In genomic region chr21:33731447-33731846, GRCh38 we compare ENCODE assay signal across 23 cellular contexts.
"Had no signal": no experiment of that assay in that cellular context is flagged by ENCODE, and none has a peak within 500 bp of the region (broad histone marks: within the 10 kb centered on the region; RNA-seq: fewer than 3 reads in every experiment).

No MANE protein-coding gene starts in this region.

- H3K27me3 ChIP-seq: adrenal gland, body of pancreas, spleen, upper lobe of right lung had no signal

- ATAC-seq: activated CD8-positive, alpha-beta T cell treated with anti-CD3 and anti-CD28 coated beads, Interleukin-2, amount 10 ng/mL, durations not matched to agents 7 days and 5 days; activated naive CD4-positive, alpha-beta T cell treated with anti-CD3 and anti-CD28 coated beads, Interleukin-2, amount 50 U/mL, for 72 hours; activated T-cell treated with anti-CD3 and anti-CD28 coated beads, Interleukin-2, amount 50 U/mL, for 4 hours; body of pancreas; left colon; lower lobe of right lung; SK-N-SH treated with all-trans-retinoic acid at 6 μM for 48 hours; stimulated activated naive B cell treated with anti-CD40 and anti-IgM and Interleukin-4, amounts not matched to agents 10 μg/mL and 1 μg/mL and 100 μg/mL, for 72 hours; T-cell; upper lobe of right lung had no signal

- H3K4me3 ChIP-seq: adrenal gland, body of pancreas, coronary artery, lower lobe of right lung, spleen, upper lobe of right lung had no signal

- H3K36me3 Mint-ChIP-seq: activated naive CD4-positive, alpha-beta T cell treated with anti-CD3 and anti-CD28 coated beads, Interleukin-2, amount 50 U/mL, for 72 hours; stimulated activated naive B cell treated with anti-CD40 and anti-IgM and Interleukin-4, amounts not matched to agents 10 μg/mL and 1 μg/mL and 100 μg/mL, for 72 hours; T-cell had no signal

- DNase-seq: activated CD4-positive, alpha-beta T cell treated with anti-CD3 and anti-CD28 coated beads, Interleukin-2, amount 10 ng/mL, durations not matched to agents 24 days and 14 days; activated CD8-positive, alpha-beta T cell treated with anti-CD3 and anti-CD28 coated beads, Interleukin-2, amount 10 ng/mL, durations not matched to agents 7 days and 5 days; activated effector memory CD4-positive, alpha-beta T cell treated with anti-CD3 and anti-CD28 coated beads, Interleukin-2, amount 50 U/mL, for 16 hours; activated T-cell treated with anti-CD3 and anti-CD28 coated beads, Interleukin-2, amount 50 U/mL, for 4 hours; adrenal gland; body of pancreas; foreskin melanocyte; hypothalamus; islet precursor cell; left colon; lower lobe of right lung; retina; spleen; stimulated activated naive B cell treated with anti-CD40 and anti-IgM and Interleukin-4, amounts not matched to agents 10 μg/mL and 1 μg/mL and 100 μg/mL, for 72 hours; T-cell; T-helper 9 cell; upper lobe of right lung had no signal

- H3K4me1 ChIP-seq: adrenal gland, body of pancreas, lower lobe of right lung, upper lobe of right lung had no signal

- H3K27me3 Mint-ChIP-seq: activated CD4-positive, alpha-beta T cell treated with anti-CD3 and anti-CD28 coated beads, Interleukin-2, amount 10 ng/mL, durations not matched to agents 24 days and 14 days; central memory CD8-positive, alpha-beta T cell; T-cell had no signal

- H3K4me3 Mint-ChIP-seq: activated CD4-positive, alpha-beta T cell treated with anti-CD3 and anti-CD28 coated beads, Interleukin-2, amount 10 ng/mL, durations not matched to agents 24 days and 14 days; activated CD8-positive, alpha-beta T cell treated with anti-CD3 and anti-CD28 coated beads, Interleukin-2, amount 10 ng/mL, durations not matched to agents 7 days and 5 days; activated T-cell treated with anti-CD3 and anti-CD28 coated beads, Interleukin-2, amount 50 U/mL, for 4 hours; central memory CD8-positive, alpha-beta T cell; mesothelial cell of epicardium; nephron; stimulated activated naive B cell treated with anti-CD40 and anti-IgM and Interleukin-4, amounts not matched to agents 10 μg/mL and 1 μg/mL and 100 μg/mL, for 72 hours; T-cell had no signal

- H3K27ac ChIP-seq: adrenal gland, body of pancreas, coronary artery, lower lobe of right lung, spleen, upper lobe of right lung had no signal

- H3K9me3 ChIP-seq: adrenal gland, body of pancreas, lower lobe of right lung, spleen, upper lobe of right lung had no signal

- H3K4me1 Mint-ChIP-seq: activated CD4-positive, alpha-beta T cell treated with anti-CD3 and anti-CD28 coated beads, Interleukin-2, amount 10 ng/mL, durations not matched to agents 24 days and 14 days; central memory CD8-positive, alpha-beta T cell; nephron; T-cell had no signal

- H3K36me3 ChIP-seq: lower lobe of right lung had no signal

- H3K9me3 Mint-ChIP-seq: activated CD4-positive, alpha-beta T cell treated with anti-CD3 and anti-CD28 coated beads, Interleukin-2, amount 10 ng/mL, durations not matched to agents 24 days and 14 days; activated naive CD4-positive, alpha-beta T cell treated with anti-CD3 and anti-CD28 coated beads, Interleukin-2, amount 50 U/mL, for 72 hours; activated T-cell treated with anti-CD3 and anti-CD28 coated beads, Interleukin-2, amount 50 U/mL, for 4 hours; central memory CD8-positive, alpha-beta T cell; mesothelial cell of epicardium; nephron; stimulated activated naive B cell treated with anti-CD40 and anti-IgM and Interleukin-4, amounts not matched to agents 10 μg/mL and 1 μg/mL and 100 μg/mL, for 72 hours; T-cell had no signal

- H3K27ac Mint-ChIP-seq: activated CD4-positive, alpha-beta T cell treated with anti-CD3 and anti-CD28 coated beads, Interleukin-2, amount 10 ng/mL, durations not matched to agents 24 days and 14 days; activated CD8-positive, alpha-beta T cell treated with anti-CD3 and anti-CD28 coated beads, Interleukin-2, amount 10 ng/mL, durations not matched to agents 7 days and 5 days; activated naive CD4-positive, alpha-beta T cell treated with anti-CD3 and anti-CD28 coated beads, Interleukin-2, amount 50 U/mL, for 72 hours; nephron; stimulated activated naive B cell treated with anti-CD40 and anti-IgM and Interleukin-4, amounts not matched to agents 10 μg/mL and 1 μg/mL and 100 μg/mL, for 72 hours; T-cell had no signal
